In genomic region chr1:36947384-36947783, GRCh38 we compare ENCODE assay signal across 32 cellular contexts.
DNase-seq lines count a peak whose midpoint lies in the region; ATAC-seq, FAIRE-seq and TF ChIP-seq lines count a peak whose summit lies in the region.
"Had no signal": no experiment of that assay in that cellular context is flagged by ENCODE, and none has a peak within 500 bp of the region (broad histone marks: within the 10 kb centered on the region; RNA-seq: fewer than 3 reads in every experiment).

No MANE protein-coding gene starts in this region.

- ATAC-seq in GM21423 (IDR thresholded peaks at IDR 0.05; ENCODE audit: unreplicated experiment), result no peak
- ATAC-seq: gastroesophageal sphincter; HepG2; natural killer cell treated with Interleukin-12 subunit alpha and Interleukin-12 subunit beta and Interleukin-15 and Interleukin-18, amount 100 ng/mL, for 72 hours; stimulated activated memory B cell treated with anti-CD40 and anti-IgM and Interleukin-4, amounts not matched to agents 10 μg/mL and 1 μg/mL and 100 μg/mL, for 72 hours; T-cell had no signal

- no peaks in the 10 kb centered on the region for H3K27me3 ChIP-seq in astrocyte (ENCODE audit: insufficient read depth, low read length)
- no peaks in the 10 kb centered on the region for H3K27me3 ChIP-seq in neuronal stem cell (ENCODE audit: control insufficient read depth in 3 of 3, insufficient read depth in 3 of 3, low read depth in 1 of 3, low read length in 3 of 3)
- peaks cover 38% of the 10 kb centered on the region for H3K27me3 ChIP-seq in suprapubic skin
- H3K27me3 ChIP-seq: BE2C, breast epithelium, right atrium auricular region, SJSA1, testis, vagina had no signal

- no peak overlapping the region for H2BK12ac ChIP-seq in neuronal stem cell (ENCODE audit: low read length)

- no peaks in the 10 kb centered on the region for H3K79me2 ChIP-seq in astrocyte (ENCODE audit: insufficient read depth, low read length)
- H3K79me2 ChIP-seq: parathyroid adenoma had no signal

- peak overlapping the region; percentile 6 for H3K18ac ChIP-seq in neuronal stem cell (ENCODE audit: low read length)

- no peak for TF ChIP-seq EP300 in suprapubic skin (IDR thresholded peaks at IDR 0.05)

- H3K36me3 ChIP-seq in astrocyte (ENCODE audit: insufficient read depth, low read length) (no peaks in the 10 kb centered on the region), neuronal stem cell (replicated peaks in 1 of 2; ENCODE audit: control insufficient read depth in 2 of 2, insufficient read depth in 2 of 2, low read length in 2 of 2) (no peaks in the 10 kb centered on the region), suprapubic skin (no peaks in the 10 kb centered on the region)
- H3K36me3 ChIP-seq: BE2C, breast epithelium, esophagus squamous epithelium, gastroesophageal sphincter, right atrium auricular region, SJSA1, vagina had no signal

- no peak for TF ChIP-seq POLR2A in suprapubic skin (IDR thresholded peaks at IDR 0.05)

- H3K9ac ChIP-seq in astrocyte (ENCODE audit: low read length) (no peak overlapping the region), neuronal stem cell (ENCODE audit: low read depth, low read length, poor library complexity) (no peak overlapping the region)
- H3K9ac ChIP-seq: parathyroid adenoma had no signal

- H2AK5ac ChIP-seq in neuronal stem cell (ENCODE audit: low read depth, low read length), result no peak overlapping the region

- no peaks in the 10 kb centered on the region for H3K36me3 Mint-ChIP-seq in astrocyte (ENCODE audit: low read depth, unreplicated experiment)
- no peaks in the 10 kb centered on the region for H3K36me3 Mint-ChIP-seq in activated T-helper 1 cell treated with anti-CD3 and anti-CD28 coated beads, Interleukin-12 subunit alpha, Interleukin-12 subunit beta, Interleukin-2, Interleukin-4 antibody, amounts not matched to agents 30 ng/mL and 10 ng/mL and 1 ng/mL, durations not matched to agents 14 hours and 24 hours and 36 hours (ENCODE audit: low read depth)
- H3K36me3 Mint-ChIP-seq: natural killer cell treated with Interleukin-12 subunit alpha and Interleukin-12 subunit beta and Interleukin-15 and Interleukin-18, amount 100 ng/mL, for 72 hours; stimulated activated memory B cell treated with anti-CD40 and anti-IgM and Interleukin-4, amounts not matched to agents 10 μg/mL and 1 μg/mL and 100 μg/mL, for 72 hours; T-cell had no signal

- no peak overlapping the region for H3K4ac ChIP-seq in neuronal stem cell (ENCODE audit: low read length)

- H3K4me1 ChIP-seq in astrocyte (ENCODE audit: insufficient read depth, low read length), result no peaks in the 10 kb centered on the region
- peaks cover 0 to 17% of the 10 kb centered on the region in 2 donors for H3K4me1 ChIP-seq in neuronal stem cell (ENCODE audit: control insufficient read depth in 2 of 2, insufficient read depth in 1 of 2, low read depth in 1 of 2, low read length in 2 of 2)
- H3K4me1 ChIP-seq in suprapubic skin, result no peaks in the 10 kb centered on the region
- H3K4me1 ChIP-seq: BE2C, breast epithelium, esophagus squamous epithelium, gastroesophageal sphincter, parathyroid adenoma, right atrium auricular region, SJSA1, vagina had no signal

- H3K27me3 Mint-ChIP-seq in astrocyte (ENCODE audit: low read depth, unreplicated experiment), result peaks cover 71% of the 10 kb centered on the region
- no peaks in the 10 kb centered on the region for H3K27me3 Mint-ChIP-seq in activated T-helper 1 cell treated with anti-CD3 and anti-CD28 coated beads, Interleukin-12 subunit alpha, Interleukin-12 subunit beta, Interleukin-2, Interleukin-4 antibody, amounts not matched to agents 30 ng/mL and 10 ng/mL and 1 ng/mL, durations not matched to agents 14 hours and 24 hours and 36 hours (ENCODE audit: insufficient read depth)

- no peak overlapping the region for H3K23ac ChIP-seq in neuronal stem cell (ENCODE audit: low read depth, low read length, poor library complexity)

- H3K14ac ChIP-seq in neuronal stem cell (ENCODE audit: low read length), result no peak overlapping the region

- H2AFZ ChIP-seq in astrocyte (ENCODE audit: low read depth, low read length) (no peak overlapping the region), neuronal stem cell (ENCODE audit: low read length) (no peak overlapping the region)
- H2AFZ ChIP-seq: parathyroid adenoma had no signal

- no peak overlapping the region for H3K4me2 ChIP-seq in astrocyte (ENCODE audit: low read length)
- no peak overlapping the region for H3K4me2 ChIP-seq in neuronal stem cell (ENCODE audit: insufficient read depth, low read length, poor library complexity, severe bottlenecking)

- H3K4me3 ChIP-seq in astrocyte (ENCODE audit: insufficient read depth, low read depth, low read length) (no peak overlapping the region), neuronal stem cell (ENCODE audit: low read length in 2 of 2) (no peak overlapping the region), suprapubic skin (no peak overlapping the region)
- H3K4me3 ChIP-seq: breast epithelium, coronary artery, esophagus squamous epithelium, gastroesophageal sphincter, right atrium auricular region, SJSA1, testis, vagina had no signal

- no peak overlapping the region for H4K8ac ChIP-seq in neuronal stem cell (ENCODE audit: low read depth, low read length)

- no peak overlapping the region for H2BK120ac ChIP-seq in neuronal stem cell (ENCODE audit: low read depth, low read length)

- WGBS in neuronal stem cell (ENCODE audit: extremely low coverage in 2 of 2, insufficient read length in 2 of 2, insufficient replicate concordance in 1 of 2), 2 donors, result no CpG with 5 or more reads among the region's 2 CpGs
- WGBS in suprapubic skin, result 4% methylated on average over 2 of the region's 2 CpGs

- H3K4me1 Mint-ChIP-seq in astrocyte (ENCODE audit: low read depth, unreplicated experiment), result no peaks in the 10 kb centered on the region
- no peaks in the 10 kb centered on the region for H3K4me1 Mint-ChIP-seq in activated T-helper 1 cell treated with anti-CD3 and anti-CD28 coated beads, Interleukin-12 subunit alpha, Interleukin-12 subunit beta, Interleukin-2, Interleukin-4 antibody, amounts not matched to agents 30 ng/mL and 10 ng/mL and 1 ng/mL, durations not matched to agents 14 hours and 24 hours and 36 hours (ENCODE audit: low read depth)
- H3K4me1 Mint-ChIP-seq: T-cell had no signal

- TF ChIP-seq CTCF in astrocyte (IDR thresholded peaks at IDR 0.05; ENCODE audit: insufficient read depth, low read depth, low read length) (no peak), suprapubic skin (IDR thresholded peaks at IDR 0.05) (no peak)

- no peaks in the 10 kb centered on the region for H4K20me1 ChIP-seq in astrocyte (ENCODE audit: insufficient read depth, low read length)

- no peaks in the 10 kb centered on the region for H3K9me3 Mint-ChIP-seq in astrocyte (ENCODE audit: unreplicated experiment)
- H3K9me3 Mint-ChIP-seq in activated T-helper 1 cell treated with anti-CD3 and anti-CD28 coated beads, Interleukin-12 subunit alpha, Interleukin-12 subunit beta, Interleukin-2, Interleukin-4 antibody, amounts not matched to agents 30 ng/mL and 10 ng/mL and 1 ng/mL, durations not matched to agents 14 hours and 24 hours and 36 hours, result no peaks in the 10 kb centered on the region
- H3K9me3 Mint-ChIP-seq: natural killer cell treated with Interleukin-12 subunit alpha and Interleukin-12 subunit beta and Interleukin-15 and Interleukin-18, amount 100 ng/mL, for 72 hours; stimulated activated memory B cell treated with anti-CD40 and anti-IgM and Interleukin-4, amounts not matched to agents 10 μg/mL and 1 μg/mL and 100 μg/mL, for 72 hours; T-cell had no signal

- intact Hi-C loops in activated T-helper 1 cell treated with anti-CD3 and anti-CD28 coated beads, Interleukin-12 subunit alpha, Interleukin-12 subunit beta, Interleukin-2, Interleukin-4 antibody, amounts not matched to agents 30 ng/mL and 10 ng/mL and 1 ng/mL, durations not matched to agents 14 hours and 24 hours and 36 hours (cut with micrococcal nuclease), result no loop called here

- H4K91ac ChIP-seq in neuronal stem cell (ENCODE audit: low read depth, low read length, poor library complexity), result no peak overlapping the region

- no peaks in the 10 kb centered on the region for H3K79me1 ChIP-seq in neuronal stem cell (ENCODE audit: low read depth, low read length)

- H3K4me3 Mint-ChIP-seq in astrocyte (ENCODE audit: unreplicated experiment), result no peak overlapping the region
- H3K4me3 Mint-ChIP-seq in activated T-helper 1 cell treated with anti-CD3 and anti-CD28 coated beads, Interleukin-12 subunit alpha, Interleukin-12 subunit beta, Interleukin-2, Interleukin-4 antibody, amounts not matched to agents 30 ng/mL and 10 ng/mL and 1 ng/mL, durations not matched to agents 14 hours and 24 hours and 36 hours, result no peak overlapping the region
- H3K4me3 Mint-ChIP-seq: natural killer cell treated with Interleukin-12 subunit alpha and Interleukin-12 subunit beta and Interleukin-15 and Interleukin-18, amount 100 ng/mL, for 72 hours; stimulated activated memory B cell treated with anti-CD40 and anti-IgM and Interleukin-4, amounts not matched to agents 10 μg/mL and 1 μg/mL and 100 μg/mL, for 72 hours; T-cell had no signal

- H3K27ac ChIP-seq in astrocyte (ENCODE audit: low read depth, low read length), result no peak overlapping the region
- no peak overlapping the region for H3K27ac ChIP-seq in neuronal stem cell (replicated peaks; ENCODE audit: low read length)
- no peak overlapping the region for H3K27ac ChIP-seq in suprapubic skin
- H3K27ac ChIP-seq: breast epithelium, coronary artery, esophagus squamous epithelium, gastroesophageal sphincter, parathyroid adenoma, right atrium auricular region, SJSA1, testis, vagina had no signal

- no peak overlapping the region for H2BK15ac ChIP-seq in neuronal stem cell (ENCODE audit: low read length)

- no peaks in the 10 kb centered on the region for H3K9me3 ChIP-seq in astrocyte (ENCODE audit: insufficient read depth, low read depth, low read length)
- H3K9me3 ChIP-seq in neuronal stem cell (replicated peaks in 1 of 2; ENCODE audit: control insufficient read depth in 2 of 2, insufficient read depth in 1 of 2, low read depth in 1 of 2, low read length in 2 of 2), result no peaks in the 10 kb centered on the region
- no peaks in the 10 kb centered on the region for H3K9me3 ChIP-seq in suprapubic skin
- H3K9me3 ChIP-seq: BE2C, breast epithelium, esophagus squamous epithelium, gastroesophageal sphincter, right atrium auricular region, SJSA1, testis, vagina had no signal

- peak overlapping the region; percentile 19 for H3K27ac Mint-ChIP-seq in astrocyte (ENCODE audit: unreplicated experiment)
- no peak overlapping the region for H3K27ac Mint-ChIP-seq in activated T-helper 1 cell treated with anti-CD3 and anti-CD28 coated beads, Interleukin-12 subunit alpha, Interleukin-12 subunit beta, Interleukin-2, Interleukin-4 antibody, amounts not matched to agents 30 ng/mL and 10 ng/mL and 1 ng/mL, durations not matched to agents 14 hours and 24 hours and 36 hours
- H3K27ac Mint-ChIP-seq: natural killer cell treated with Interleukin-12 subunit alpha and Interleukin-12 subunit beta and Interleukin-15 and Interleukin-18, amount 100 ng/mL, for 72 hours; stimulated activated memory B cell treated with anti-CD40 and anti-IgM and Interleukin-4, amounts not matched to agents 10 μg/mL and 1 μg/mL and 100 μg/mL, for 72 hours; T-cell had no signal

- DNase-seq in NCI-H82 (lab: John Stamatoyannopoulos, UW) (peak; percentile 26), NCI-H82 treated with DMSO at 0.1 percent for 48 hours (lab: John Stamatoyannopoulos, UW; ENCODE audit: unreplicated experiment) (no peak), NCI-H2107 treated with DMSO at 0.1 percent for 48 hours (lab: John Stamatoyannopoulos, UW; ENCODE audit: unreplicated experiment) (peak; percentile 60), astrocyte (ENCODE audit: low read depth) (no peak), neuronal stem cell (ENCODE audit: low spot score) (no peak), suprapubic skin (ENCODE audit: low spot score in 2 of 2) (no peak)
- no peak for DNase-seq in activated T-helper 1 cell treated with anti-CD3 and anti-CD28 coated beads, Interleukin-12 subunit alpha, Interleukin-12 subunit beta, Interleukin-2, Interleukin-4 antibody, amounts not matched to agents 30 ng/mL and 10 ng/mL and 1 ng/mL, durations not matched to agents 14 hours and 24 hours and 36 hours (ENCODE audit: low spot score)
- DNase-seq: activated CD4-positive, alpha-beta T cell treated with anti-CD3 and anti-CD28 coated beads for 1 hour; activated CD8-positive, alpha-beta memory T cell treated with anti-CD3 and anti-CD28 coated beads for 24 hours; activated T-cell treated with anti-CD3 and anti-CD28 coated beads, Interleukin-2, amount 50 U/mL, for 1 hour; BE2C; COR-L47; esophagus squamous epithelium; hippocampal formation; islet precursor cell; Kasumi-1; NCI-H2227 treated with DMSO at 0.1 percent for 48 hours; stimulated activated CD4-positive, alpha-beta T cell treated with anti-CD3 and anti-CD28 coated beads, Interleukin-4, amount 100 ng/mL, for 1 hour; T-cell; testis had no signal

- peak overlapping the region; percentile 57 for H2BK5ac ChIP-seq in neuronal stem cell (ENCODE audit: low read length)

- FAIRE-seq in astrocyte (lab: Jason Lieb, UNC), result no peak
- FAIRE-seq: GM12891, HepG2 had no signal

Comparison
In these comparisons a context has a peak if more than half of its experiments do, and no peak if none do; other contexts are left out.
1. DNase-seq: peak in NCI-H82 (single experiment) and NCI-H2107 treated with DMSO at 0.1 percent for 48 hours (single experiment); none in NCI-H82 treated with DMSO at 0.1 percent for 48 hours (single experiment), astrocyte (single experiment), neuronal stem cell (single experiment), activated T-helper 1 cell treated with anti-CD3 and anti-CD28 coated beads, Interleukin-12 subunit alpha, Interleukin-12 subunit beta, Interleukin-2, Interleukin-4 antibody, amounts not matched to agents 30 ng/mL and 10 ng/mL and 1 ng/mL, durations not matched to agents 14 hours and 24 hours and 36 hours (single experiment) and suprapubic skin (0 of 2).